Comparison of ENCODE assay signal across 18 cellular contexts in genomic region chr5:15290953-15291352, GRCh38.
DNase-seq lines count a peak whose midpoint lies in the region; ATAC-seq and TF ChIP-seq lines count a peak whose summit lies in the region.
"Had no signal": no experiment of that assay in that cellular context is flagged by ENCODE, and none has a peak within 500 bp of the region (broad histone marks: within the 10 kb centered on the region; RNA-seq: fewer than 3 reads in every experiment).

No MANE protein-coding gene starts in this region.

- POLR2A ChIA-PET in Caco-2 (lab: Charles Lee): no interaction called here

- no peak overlapping the region for H3K4me2 ChIP-seq in DOHH2 (ENCODE audit: low read length)
- H3K4me2 ChIP-seq: BLaER1 treated with 17β-estradiol and CSF1 and Interleukin-3, amounts not matched to agents 10 nM and 100 nM had no signal

- H3K9me2 ChIP-seq in DOHH2 (replicated peaks; ENCODE audit: control insufficient read depth, low read length): no peaks in the 10 kb centered on the region

- H3K27me3 Mint-ChIP-seq in Caco-2 (ENCODE audit: insufficient read depth, unreplicated experiment): peaks cover 1% of the 10 kb centered on the region
- H3K27me3 Mint-ChIP-seq: activated naive CD8-positive, alpha-beta T cell treated with anti-CD3 and anti-CD28 coated beads, Interleukin-2, amount 50 U/mL, for 24 hours had no signal

- DNase-seq in KBM-7: peak; percentile 4
- peak; percentile 30 for DNase-seq in SHP77 treated with DMSO at 0.1 percent for 48 hours (lab: John Stamatoyannopoulos, UW)
- peak; percentile 22 for DNase-seq in iPS-NIHi7 (ENCODE audit: extremely low spot score)
- no peak for DNase-seq in Caco-2
- no peak for DNase-seq in HUDEP-2 (lab: John Stamatoyannopoulos, UW; ENCODE audit: unreplicated experiment in 76 of 76)
- DNase-seq in activated CD4-positive, CD25-positive, alpha-beta regulatory T cell (lab: John Stamatoyannopoulos, UW): no peak
- DNase-seq: activated CD8-positive, alpha-beta memory T cell treated with anti-CD3 and anti-CD28 coated beads for 24 hours; activated naive CD8-positive, alpha-beta T cell treated with anti-CD3 and anti-CD28 coated beads, Interleukin-2, amount 50 U/mL, for 24 hours; DMS153; effector CD4-positive, alpha-beta T cell; islet precursor cell; NCI-H2107; NCI-H774; stimulated activated naive CD4-positive, alpha-beta T cell treated with Interleukin-2 at 50 U/mL for 16 hours had no signal

- H3K4me1 ChIP-seq in DOHH2 (ENCODE audit: control insufficient read depth, low read length): no peaks in the 10 kb centered on the region
- no peaks in the 10 kb centered on the region for H3K4me1 ChIP-seq in Caco-2

- TF ChIP-seq CTCF in DOHH2 (IDR thresholded peaks at IDR 0.05; ENCODE audit: low read depth, low read length, poor library complexity, severe bottlenecking) (peak; percentile 30), Caco-2 (IDR thresholded peaks at IDR 0.05; ENCODE audit: insufficient read depth in 1 of 2, low read depth in 1 of 2, low read length in 1 of 2, severe bottlenecking in 1 of 2, unreplicated experiment in 1 of 2) (no peak)

- intact Hi-C loops in Caco-2 (cut with micrococcal nuclease; ENCODE audit: unreplicated experiment): no loop called here

- BruUV-seq in Caco-2 (replicated peaks; lab: Mats Ljungman, UMichigan): no TSS peak

- H3K27ac Mint-ChIP-seq in Caco-2 (ENCODE audit: unreplicated experiment): no peak overlapping the region
- H3K27ac Mint-ChIP-seq: activated naive CD8-positive, alpha-beta T cell treated with anti-CD3 and anti-CD28 coated beads, Interleukin-2, amount 50 U/mL, for 24 hours had no signal

- in situ Hi-C loops in KBM-7 (cut with MboI; ENCODE audit: low pct_unique_long_range_greater_than_20kb, low sequenced_read_pairs): no loop called here

- peaks cover 17% of the 10 kb centered on the region for H3K9me3 Mint-ChIP-seq in Caco-2 (ENCODE audit: unreplicated experiment)

- H3K27me3 ChIP-seq in DOHH2 (ENCODE audit: control insufficient read depth, low read length) (no peaks in the 10 kb centered on the region), Caco-2 (replicated peaks; ENCODE audit: control insufficient read depth, insufficient read depth, low read length) (no peaks in the 10 kb centered on the region)
- H3K27me3 ChIP-seq: BLaER1 treated with 17β-estradiol and CSF1 and Interleukin-3, amounts not matched to agents 10 nM and 100 nM had no signal

- no peak overlapping the region for H3K27ac ChIP-seq in DOHH2 (ENCODE audit: low read depth, low read length)
- H3K27ac ChIP-seq: BLaER1 treated with 17β-estradiol and CSF1 and Interleukin-3, amounts not matched to agents 10 nM and 100 nM had no signal

- CTCF ChIA-PET in Caco-2 (lab: Charles Lee): no interaction called here

- H3K36me3 Mint-ChIP-seq in Caco-2 (ENCODE audit: insufficient read depth, unreplicated experiment): no peaks in the 10 kb centered on the region

- H3K36me3 ChIP-seq in DOHH2 (ENCODE audit: control insufficient read depth, low read length) (no peaks in the 10 kb centered on the region), Caco-2 (ENCODE audit: control insufficient read depth, insufficient read depth, low read length) (no peaks in the 10 kb centered on the region)
- H3K36me3 ChIP-seq: BLaER1 treated with 17β-estradiol and CSF1 and Interleukin-3, amounts not matched to agents 10 nM and 100 nM had no signal

- H4K20me1 ChIP-seq in DOHH2 (ENCODE audit: control insufficient read depth, insufficient read depth, low read depth, low read length): no peaks in the 10 kb centered on the region
- H4K20me1 ChIP-seq: BLaER1 treated with 17β-estradiol and CSF1 and Interleukin-3, amounts not matched to agents 10 nM and 100 nM had no signal

- ATAC-seq in GM18517 (IDR thresholded peaks at IDR 0.05; ENCODE audit: unreplicated experiment): no peak
- ATAC-seq: activated CD4-positive, CD25-positive, alpha-beta regulatory T cell treated with anti-CD3 and anti-CD28 coated beads, Interleukin-2, amount 50 U/mL, for 24 hours; activated naive CD8-positive, alpha-beta T cell treated with anti-CD3 and anti-CD28 coated beads, Interleukin-2, amount 50 U/mL, for 24 hours had no signal

- no peak overlapping the region for H3K4me3 Mint-ChIP-seq in Caco-2 (ENCODE audit: unreplicated experiment)
- H3K4me3 Mint-ChIP-seq: activated naive CD8-positive, alpha-beta T cell treated with anti-CD3 and anti-CD28 coated beads, Interleukin-2, amount 50 U/mL, for 24 hours had no signal

- no peaks in the 10 kb centered on the region for H3K79me2 ChIP-seq in DOHH2 (ENCODE audit: control insufficient read depth, low read length)

- H3K4me1 Mint-ChIP-seq in Caco-2 (ENCODE audit: low read depth, unreplicated experiment): no peaks in the 10 kb centered on the region
- H3K4me1 Mint-ChIP-seq: activated naive CD8-positive, alpha-beta T cell treated with anti-CD3 and anti-CD28 coated beads, Interleukin-2, amount 50 U/mL, for 24 hours had no signal

- H3K9me3 ChIP-seq in DOHH2 (ENCODE audit: control insufficient read depth, insufficient read depth, low read length) (peaks cover 7% of the 10 kb centered on the region; the same call in 1 of the 2 replicates), Caco-2 (no peaks in the 10 kb centered on the region)

- no peaks in the 10 kb centered on the region for H3F3A ChIP-seq in DOHH2 (ENCODE audit: control insufficient read depth, insufficient read depth)

- H3K4me3 ChIP-seq in DOHH2 (ENCODE audit: low read length) (no peak overlapping the region), Caco-2 (ENCODE audit: low read depth, low read length) (no peak overlapping the region)
- H3K4me3 ChIP-seq: BLaER1 treated with 17β-estradiol and CSF1 and Interleukin-3, amounts not matched to agents 10 nM and 100 nM had no signal

Comparison
In these comparisons a context has a peak if more than half of its experiments do, and no peak if none do; other contexts are left out.
1. DNase-seq: peak in KBM-7 (single experiment), SHP77 treated with DMSO at 0.1 percent for 48 hours (single experiment) and iPS-NIHi7 (single experiment); none in Caco-2 (0 of 2), HUDEP-2 (0 of 76) and activated CD4-positive, CD25-positive, alpha-beta regulatory T cell (0 of 4).